8 cellular contexts compared by ENCODE assay signal in genomic region chr17:5583426-5584382, GRCh38. TPM values are rescaled to one million over a fixed set of nuclear protein-coding genes. Genes with fewer than 3 reads are reported as not detected.
DNase-seq lines count a peak whose midpoint lies in the region; ATAC-seq and TF ChIP-seq lines count a peak whose summit lies in the region.

No MANE protein-coding gene starts in this region.

- no peaks in the 10 kb centered on the region for H4K20me1 ChIP-seq in neural progenitor cell (ENCODE audit: low read depth)

- H2AFZ ChIP-seq in neural progenitor cell (replicated peaks) = no peak overlapping the region

- CTCF ChIA-PET in HEK293T (lab: Yijun Ruan, JAX) = interaction anchor here (1.2 kb wide), 1 partner anchor 47 kb away, joined by 3 read pairs; no protein-coding TSS in a partner anchor

- no peaks in the 10 kb centered on the region for H3K36me3 ChIP-seq in neural progenitor cell

- H3K4me1 Mint-ChIP-seq in neural progenitor cell = peaks cover 12% of the 10 kb centered on the region

- no peaks in the 10 kb centered on the region for H3K4me1 ChIP-seq in neural progenitor cell

- no peaks in the 10 kb centered on the region for H3K79me2 ChIP-seq in neural progenitor cell (ENCODE audit: low read depth)

- no peak for TF ChIP-seq CTCF in choroid plexus epithelial cell (conservative IDR thresholded peaks at IDR 0.05; ENCODE audit: low read depth, low read length)
- no peak for TF ChIP-seq CTCF in neural progenitor cell (IDR thresholded peaks at IDR 0.05)

- H3K9me3 Mint-ChIP-seq in neural progenitor cell = no peaks in the 10 kb centered on the region

- no peaks in the 10 kb centered on the region for H3F3A ChIP-seq in neural progenitor cell (ENCODE audit: low read depth)

- no peak for DNase-seq in choroid plexus epithelial cell (ENCODE audit: low read depth)
- DNase-seq in neural progenitor cell (ENCODE audit: low spot score) = no peak
- DNase-seq in activated effector memory CD4-positive, alpha-beta T cell treated with Interleukin-2 at 50 U/mL for 16 hours = no peak
- DNase-seq in HEK293T (ENCODE audit: extremely low spot score) = no peak
- no peak for DNase-seq in RPMI8226

- no peak overlapping the region for H3K27ac ChIP-seq in neural progenitor cell

- no peaks in the 10 kb centered on the region for H3K36me3 Mint-ChIP-seq in neural progenitor cell

- no peak overlapping the region for H3K4me2 ChIP-seq in neural progenitor cell

- peaks cover 8% of the 10 kb centered on the region for H3K27me3 Mint-ChIP-seq in neural progenitor cell (ENCODE audit: insufficient read depth, low read depth)

- POLR2A ChIA-PET in HEK293T (lab: Yijun Ruan, JAX) = interaction anchor here (1.0 kb wide), 1 partner anchor 115 kb away, joined by 3 read pairs; the partner anchor contains the start of gene DHX33

- no peaks in the 10 kb centered on the region for H3K27me3 ChIP-seq in neural progenitor cell

- ATAC-seq in GM18867 (IDR thresholded peaks at IDR 0.05; ENCODE audit: unreplicated experiment) (peak; percentile 3), HG03460 (IDR thresholded peaks at IDR 0.05; ENCODE audit: unreplicated experiment) (peak; percentile 13), HG02678 (IDR thresholded peaks at IDR 0.05; ENCODE audit: unreplicated experiment) (no peak)

- no peak overlapping the region for H3K9ac ChIP-seq in neural progenitor cell

- no peaks in the 10 kb centered on the region for H3K9me3 ChIP-seq in neural progenitor cell (ENCODE audit: low read depth)

- no peak overlapping the region for H3K4me3 Mint-ChIP-seq in neural progenitor cell

- peak overlapping the region; percentile 83 for H3K27ac Mint-ChIP-seq in neural progenitor cell

- H3K4me3 ChIP-seq in choroid plexus epithelial cell (ENCODE audit: low read depth, low read length) = peak overlapping the region; percentile 46
- no peak overlapping the region for H3K4me3 ChIP-seq in neural progenitor cell

TF ChIP-seq in HEK293T, 16 proteins besides CTCF, POLR2A, EP300 and RAD21:
- TF ChIP-seq ELF4 (IDR thresholded peaks at IDR 0.05) = no peak
- TF ChIP-seq L3MBTL2 (conservative IDR thresholded peaks at IDR 0.05) = no peak
- no peak for TF ChIP-seq FOXK2 (IDR thresholded peaks at IDR 0.05)
- TF ChIP-seq FOXM1 (IDR thresholded peaks at IDR 0.05; ENCODE audit: borderline replicate concordance) = no peak
- no peak for TF ChIP-seq ZNF384 (IDR thresholded peaks at IDR 0.05)
- TF ChIP-seq HDGF (IDR thresholded peaks at IDR 0.05; ENCODE audit: borderline replicate concordance) = no peak
- TF ChIP-seq ARNT (IDR thresholded peaks at IDR 0.05) = no peak
- TF ChIP-seq PKNOX1 (IDR thresholded peaks at IDR 0.05) = no peak
- no peak for TF ChIP-seq SP1 (IDR thresholded peaks at IDR 0.05)
- no peak for TF ChIP-seq SUZ12 (IDR thresholded peaks at IDR 0.05)
- TF ChIP-seq TARDBP (IDR thresholded peaks at IDR 0.05) = no peak
- no peak for TF ChIP-seq CTBP1 (IDR thresholded peaks at IDR 0.05; ENCODE audit: borderline replicate concordance)
- TF ChIP-seq FOXA1 (IDR thresholded peaks at IDR 0.05) = no peak
- no peak for TF ChIP-seq NFRKB (IDR thresholded peaks at IDR 0.05)
- no peak for TF ChIP-seq BHLHE40 (IDR thresholded peaks at IDR 0.05; ENCODE audit: borderline replicate concordance)
- TF ChIP-seq LEF1 (IDR thresholded peaks at IDR 0.05; ENCODE audit: borderline replicate concordance) = no peak
TF ChIP-seq in HEK293T: peak in this region for 0.

RNA-seq across cellular contexts. Expression of gene NLRP1, which starts 0.6 kb away (rescaled TPM):
- total RNA-seq in neural progenitor cell (ENCODE audit: low replicate concordance) = 29.3 and 88.3 TPM in 2 replicates
